ENCODE assay signal across 24 cellular contexts in genomic region chrX:101764538-101764937, GRCh38.
DNase-seq lines count a peak whose midpoint lies in the region; ATAC-seq and TF ChIP-seq lines count a peak whose summit lies in the region.
"Had no signal": no experiment of that assay in that cellular context is flagged by ENCODE, and none has a peak within 500 bp of the region (broad histone marks: within the 10 kb centered on the region; RNA-seq: fewer than 3 reads in every experiment).

No MANE protein-coding gene starts in this region.

- DNase-seq in EH (ENCODE audit: low read depth) (peak; percentile 3), M059J (ENCODE audit: low read depth) (peak; percentile 28), epithelial cell of esophagus (ENCODE audit: low read depth) (peak; percentile 0), renal cortical epithelial cell (ENCODE audit: low read depth) (peak; percentile 14), EL (no peak), HFFc6 (no peak)
- DNase-seq: activated CD4-positive, alpha-beta T cell treated with anti-CD3 and anti-CD28 coated beads for 4 hours; activated CD8-positive, alpha-beta memory T cell treated with anti-CD3 and anti-CD28 coated beads for 24 hours; activated T-cell treated with anti-CD3 and anti-CD28 coated beads, Interleukin-2, amount 50 U/mL, for 24 hours; amniotic stem cell; CD4-positive, CD25-positive, alpha-beta regulatory T cell; dermis blood vessel endothelial cell; KG1; left cardiac atrium; naive thymus-derived CD4-positive, alpha-beta T cell; NCI-H2171; NCI-H524; pancreas; Peyer's patch; stimulated activated naive CD8-positive, alpha-beta T cell treated with anti-CD3 and anti-CD28 coated beads, Interleukin-15, amount 100 ng/mL, for 72 hours; tibial artery had no signal

- H3K4me1 Mint-ChIP-seq in HFFc6 (ENCODE audit: low read depth) = no peaks in the 10 kb centered on the region
- H3K4me1 Mint-ChIP-seq: CD4-positive, CD25-positive, alpha-beta regulatory T cell; naive thymus-derived CD4-positive, alpha-beta T cell; stimulated activated naive CD8-positive, alpha-beta T cell treated with anti-CD3 and anti-CD28 coated beads, Interleukin-15, amount 100 ng/mL, for 72 hours had no signal

- TF ChIP-seq CTCF in epithelial cell of esophagus (IDR thresholded peaks at IDR 0.05; ENCODE audit: insufficient read depth, low read depth, low read length, missing control alignments) = no peak
- no peak for TF ChIP-seq CTCF in HFFc6 (IDR thresholded peaks at IDR 0.05)

- H3K27me3 Mint-ChIP-seq in HFFc6 (ENCODE audit: insufficient read depth) = peaks cover 3% of the 10 kb centered on the region; the same call in 1 of the 2 replicates
- H3K27me3 Mint-ChIP-seq: CD4-positive, CD25-positive, alpha-beta regulatory T cell had no signal

- no peak for ATAC-seq in GM21576 (IDR thresholded peaks at IDR 0.05; ENCODE audit: unreplicated experiment)
- ATAC-seq: left cardiac atrium; naive thymus-derived CD4-positive, alpha-beta T cell; pancreas; stimulated activated naive CD8-positive, alpha-beta T cell treated with anti-CD3 and anti-CD28 coated beads, Interleukin-15, amount 100 ng/mL, for 72 hours had no signal

- H3K9me3 Mint-ChIP-seq in HFFc6 = no peaks in the 10 kb centered on the region; the same call in 1 of the 2 replicates
- H3K9me3 Mint-ChIP-seq: activated T-cell treated with anti-CD3 and anti-CD28 coated beads, Interleukin-2, amount 50 U/mL, for 24 hours; CD4-positive, CD25-positive, alpha-beta regulatory T cell; naive thymus-derived CD4-positive, alpha-beta T cell; stimulated activated naive CD8-positive, alpha-beta T cell treated with anti-CD3 and anti-CD28 coated beads, Interleukin-15, amount 100 ng/mL, for 72 hours had no signal

- no peak overlapping the region for H3K4me3 ChIP-seq in epithelial cell of esophagus (ENCODE audit: low read length)
- H3K4me3 ChIP-seq: cardiac muscle cell, pancreas, Peyer's patch, right atrium auricular region, tibial artery had no signal

- H3K27ac Mint-ChIP-seq in HFFc6 = no peak overlapping the region
- H3K27ac Mint-ChIP-seq: activated T-cell treated with anti-CD3 and anti-CD28 coated beads, Interleukin-2, amount 50 U/mL, for 24 hours; CD4-positive, CD25-positive, alpha-beta regulatory T cell; naive thymus-derived CD4-positive, alpha-beta T cell; stimulated activated naive CD8-positive, alpha-beta T cell treated with anti-CD3 and anti-CD28 coated beads, Interleukin-15, amount 100 ng/mL, for 72 hours had no signal

- no peak overlapping the region for H3K4me3 Mint-ChIP-seq in HFFc6
- H3K4me3 Mint-ChIP-seq: activated T-cell treated with anti-CD3 and anti-CD28 coated beads, Interleukin-2, amount 50 U/mL, for 24 hours; CD4-positive, CD25-positive, alpha-beta regulatory T cell; naive thymus-derived CD4-positive, alpha-beta T cell; stimulated activated naive CD8-positive, alpha-beta T cell treated with anti-CD3 and anti-CD28 coated beads, Interleukin-15, amount 100 ng/mL, for 72 hours had no signal

- no peaks in the 10 kb centered on the region for H3K36me3 Mint-ChIP-seq in HFFc6 (ENCODE audit: low read depth)
- H3K36me3 Mint-ChIP-seq: CD4-positive, CD25-positive, alpha-beta regulatory T cell; naive thymus-derived CD4-positive, alpha-beta T cell had no signal

Comparison
In these comparisons a context has a peak if more than half of its experiments do, and no peak if none do; other contexts are left out.
1. DNase-seq: peak in EH (single experiment), M059J (single experiment), epithelial cell of esophagus (single experiment) and renal cortical epithelial cell (single experiment); none in EL (single experiment) and HFFc6 (single experiment).